Comparison of ENCODE assay signal across 27 cellular contexts in the genomic region with DNA sequence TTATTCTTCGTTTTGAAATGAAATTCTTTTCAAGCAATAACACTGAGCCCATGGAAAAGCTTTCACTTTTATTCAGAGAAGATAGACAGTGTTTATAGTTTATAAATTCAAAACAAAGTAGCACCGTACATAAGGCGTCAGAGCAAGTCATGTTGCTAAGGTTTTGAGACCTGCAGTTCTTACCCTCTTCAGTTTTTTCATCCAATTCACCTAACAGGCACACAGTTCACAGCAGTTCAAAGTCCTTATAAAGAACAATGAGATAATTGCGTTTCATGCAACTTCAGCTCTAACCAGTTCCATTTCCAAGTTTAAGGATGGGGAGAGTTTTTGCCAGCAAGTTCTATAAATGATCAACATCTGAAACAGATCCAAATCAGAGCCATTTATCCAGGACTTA.
DNase-seq lines count a peak whose midpoint lies in the region; ATAC-seq and TF ChIP-seq lines count a peak whose summit lies in the region.
"Had no signal": no experiment of that assay in that cellular context is flagged by ENCODE, and none has a peak within 500 bp of the region (broad histone marks: within the 10 kb centered on the region; RNA-seq: fewer than 3 reads in every experiment).

No MANE protein-coding gene starts in this region.

- no peak overlapping the region for H2AFZ ChIP-seq in trophoblast cell (ENCODE audit: insufficient read depth, low read length, poor library complexity)

- peaks cover 18% of the 10 kb centered on the region for H3K36me3 ChIP-seq in CD8-positive, alpha-beta T cell (ENCODE audit: insufficient read depth, low read length)
- no peaks in the 10 kb centered on the region for H3K36me3 ChIP-seq in trophoblast cell (ENCODE audit: control insufficient read depth in 1 of 2, insufficient read depth in 2 of 2, low read length in 2 of 2)
- H3K36me3 ChIP-seq: heart left ventricle, tibial nerve had no signal

- H4K8ac ChIP-seq in trophoblast cell (ENCODE audit: low read depth, low read length) = no peak overlapping the region

- peak overlapping the region; percentile 57 for H3K27ac Mint-ChIP-seq in activated T-cell treated with anti-CD3 and anti-CD28 coated beads, Interleukin-2, amount 50 U/mL, for 24 hours
- H3K27ac Mint-ChIP-seq in CD8-positive, alpha-beta T cell = peak overlapping the region; percentile 72
- H3K27ac Mint-ChIP-seq in T-cell = peak overlapping the region; percentile 83 to 85
- no peak overlapping the region for H3K27ac Mint-ChIP-seq in stimulated activated naive B cell treated with anti-CD40 and anti-IgM and Interleukin-4, amounts not matched to agents 10 μg/mL and 1 μg/mL and 100 μg/mL, for 72 hours
- H3K27ac Mint-ChIP-seq: activated B cell treated with CpG ODN at 0.5 μM for 24 hours; activated CD4-positive, alpha-beta memory T cell treated with anti-CD3 and anti-CD28 coated beads, Interleukin-2, amount 10 ng/mL, durations not matched to agents 7 days and 5 days; brain; dendritic cell treated with granulocyte-macrophage colony-stimulating factor and Interleukin-4, amounts not matched to agents 40 ng/mL and 50 ng/mL, for 4 days had no signal

- no peaks in the 10 kb centered on the region for H3K79me2 ChIP-seq in trophoblast cell (ENCODE audit: control insufficient read depth, insufficient read depth, low read length, poor library complexity)

- no peak for ATAC-seq in CD8-positive, alpha-beta T cell
- ATAC-seq in T-cell (replicated peaks in 1 of 4) (no peak), left colon (peak; percentile 53)
- no peak for ATAC-seq in stimulated activated naive B cell treated with anti-CD40 and anti-IgM and Interleukin-4, amounts not matched to agents 10 μg/mL and 1 μg/mL and 100 μg/mL, for 72 hours (replicated peaks)
- ATAC-seq: esophagus mucosa, heart left ventricle, left ventricle myocardium superior, sciatic nerve had no signal

- no peak overlapping the region for H3K14ac ChIP-seq in trophoblast cell (ENCODE audit: low read length)

- H3K4me3 Mint-ChIP-seq in activated T-cell treated with anti-CD3 and anti-CD28 coated beads, Interleukin-2, amount 50 U/mL, for 24 hours = no peak overlapping the region
- no peak overlapping the region for H3K4me3 Mint-ChIP-seq in CD8-positive, alpha-beta T cell
- H3K4me3 Mint-ChIP-seq in T-cell = peak overlapping the region in 2 of 3 donors; percentile 29 to 37
- no peak overlapping the region for H3K4me3 Mint-ChIP-seq in stimulated activated naive B cell treated with anti-CD40 and anti-IgM and Interleukin-4, amounts not matched to agents 10 μg/mL and 1 μg/mL and 100 μg/mL, for 72 hours
- H3K4me3 Mint-ChIP-seq: activated B cell treated with CpG ODN at 0.5 μM for 24 hours; activated CD4-positive, alpha-beta memory T cell treated with anti-CD3 and anti-CD28 coated beads, Interleukin-2, amount 10 ng/mL, durations not matched to agents 7 days and 5 days; brain; dendritic cell treated with granulocyte-macrophage colony-stimulating factor and Interleukin-4, amounts not matched to agents 40 ng/mL and 50 ng/mL, for 4 days had no signal

- H3K27me3 Mint-ChIP-seq in activated T-cell treated with anti-CD3 and anti-CD28 coated beads, Interleukin-2, amount 50 U/mL, for 24 hours = no peaks in the 10 kb centered on the region
- no peaks in the 10 kb centered on the region for H3K27me3 Mint-ChIP-seq in CD8-positive, alpha-beta T cell (ENCODE audit: low read depth)
- H3K27me3 Mint-ChIP-seq in T-cell = no peaks in the 10 kb centered on the region
- H3K27me3 Mint-ChIP-seq in stimulated activated naive B cell treated with anti-CD40 and anti-IgM and Interleukin-4, amounts not matched to agents 10 μg/mL and 1 μg/mL and 100 μg/mL, for 72 hours = no peaks in the 10 kb centered on the region
- H3K27me3 Mint-ChIP-seq: activated B cell treated with CpG ODN at 0.5 μM for 24 hours; activated CD4-positive, alpha-beta memory T cell treated with anti-CD3 and anti-CD28 coated beads, Interleukin-2, amount 10 ng/mL, durations not matched to agents 7 days and 5 days; dendritic cell treated with granulocyte-macrophage colony-stimulating factor and Interleukin-4, amounts not matched to agents 40 ng/mL and 50 ng/mL, for 4 days had no signal

- POLR2A ChIA-PET in CD8-positive, alpha-beta T cell (lab: Charles Lee) = no interaction called here
- POLR2A ChIA-PET in T-cell (lab: Charles Lee) = interaction anchor here in 1 of 2 donors (0.6 kb wide), 1 partner anchor 38 kb away, joined by 4 read pairs; no protein-coding TSS in a partner anchor

- no peak overlapping the region for H2BK120ac ChIP-seq in trophoblast cell (ENCODE audit: insufficient read depth, low read length, poor library complexity)

- no peak overlapping the region for H3K9ac ChIP-seq in trophoblast cell (ENCODE audit: low read length)

- intact Hi-C loops in CD8-positive, alpha-beta T cell (cut with DNase I, micrococcal nuclease) = loop anchor here in 1 of 2 experiments (2.0 kb wide), 1 partner anchor 15 kb away; no protein-coding TSS in a partner anchor
- intact Hi-C loops in left colon (cut with DNase I, micrococcal nuclease) = no loop called here

- no peaks in the 10 kb centered on the region for H3K79me1 ChIP-seq in trophoblast cell (ENCODE audit: low read length)

- no peak overlapping the region for H4K91ac ChIP-seq in trophoblast cell (ENCODE audit: low read depth, low read length)

- H2BK12ac ChIP-seq in trophoblast cell (ENCODE audit: low read length) = no peak overlapping the region

- H3K4me1 ChIP-seq in CD8-positive, alpha-beta T cell (ENCODE audit: insufficient read depth, low read length) = peaks cover 29% of the 10 kb centered on the region
- no peaks in the 10 kb centered on the region for H3K4me1 ChIP-seq in trophoblast cell (ENCODE audit: control insufficient read depth in 1 of 2, insufficient read depth in 2 of 2, low read length in 2 of 2)
- H3K4me1 ChIP-seq: Caco-2, heart left ventricle, tibial nerve had no signal

- no CpG with 5 or more reads among the region's 4 CpGs for WGBS in trophoblast cell (ENCODE audit: extremely low coverage, insufficient coverage, insufficient read length)

- no peak for TF ChIP-seq CTCF in CD8-positive, alpha-beta T cell (IDR thresholded peaks at IDR 0.05)

- no peak overlapping the region for H3K4me2 ChIP-seq in trophoblast cell (ENCODE audit: low read length)

- no peak overlapping the region for H2BK5ac ChIP-seq in trophoblast cell (ENCODE audit: low read depth, low read length, poor library complexity)

- H2AK5ac ChIP-seq in trophoblast cell (ENCODE audit: low read length) = no peak overlapping the region

- no peak overlapping the region for H3K27ac ChIP-seq in CD8-positive, alpha-beta T cell (ENCODE audit: low read depth, low read length)
- H3K27ac ChIP-seq in trophoblast cell (ENCODE audit: low read depth, low read length) = no peak overlapping the region
- H3K27ac ChIP-seq: heart left ventricle, tibial nerve had no signal

- H4K12ac ChIP-seq in trophoblast cell (ENCODE audit: low read depth, low read length) = no peak overlapping the region

- no peaks in the 10 kb centered on the region for H3K27me3 ChIP-seq in CD8-positive, alpha-beta T cell (ENCODE audit: insufficient read depth, low read length)
- H3K27me3 ChIP-seq in trophoblast cell (ENCODE audit: insufficient read depth, low read length) = no peaks in the 10 kb centered on the region
- H3K27me3 ChIP-seq: heart left ventricle, tibial nerve had no signal

- CTCF ChIA-PET in CD8-positive, alpha-beta T cell (lab: Charles Lee) = interaction anchor here (0.7 to 1.6 kb wide), 4 partner anchors 22 to 112 kb away, joined by 3 to 4 read pairs (median 4); no protein-coding TSS in a partner anchor
- CTCF ChIA-PET in T-cell (lab: Charles Lee) = interaction anchor here (0.8 to 5.7 kb wide), 5 partner anchors 22 to 114 kb away, joined by 3 to 73 read pairs (median 3); no protein-coding TSS in a partner anchor

- no peaks in the 10 kb centered on the region for H3K9me3 ChIP-seq in CD8-positive, alpha-beta T cell (ENCODE audit: low read length)
- no peaks in the 10 kb centered on the region for H3K9me3 ChIP-seq in trophoblast cell (ENCODE audit: insufficient read depth, low read depth, low read length)
- H3K9me3 ChIP-seq: Caco-2, heart left ventricle, tibial nerve had no signal

- H3K23ac ChIP-seq in trophoblast cell (ENCODE audit: low read length) = no peak overlapping the region

- no peak overlapping the region for H3K4me3 ChIP-seq in CD8-positive, alpha-beta T cell (ENCODE audit: low read depth, low read length)
- no peak overlapping the region for H3K4me3 ChIP-seq in trophoblast cell (ENCODE audit: low read depth, low read length)
- H3K4me3 ChIP-seq: heart left ventricle, tibial nerve had no signal

- no peak for DNase-seq in activated T-cell treated with anti-CD3 and anti-CD28 coated beads, Interleukin-2, amount 50 U/mL, for 24 hours
- DNase-seq in activated T-cell treated with anti-CD3 and anti-CD28 coated beads for 4 hours (no peak), T-cell (no peak), left colon (no peak), NCI-H526 (lab: John Stamatoyannopoulos, UW) (no peak), trophoblast cell (no peak)
- DNase-seq in CD8-positive, alpha-beta T cell = no peak
- no peak for DNase-seq in stimulated activated naive B cell treated with anti-CD40 and anti-IgM and Interleukin-4, amounts not matched to agents 10 μg/mL and 1 μg/mL and 100 μg/mL, for 72 hours
- DNase-seq: activated B cell treated with CpG ODN at 0.5 μM for 24 hours; activated CD4-positive, alpha-beta memory T cell treated with anti-CD3 and anti-CD28 coated beads, Interleukin-2, amount 10 ng/mL, durations not matched to agents 7 days and 5 days; activated gamma-delta T cell; Caco-2; foreskin melanocyte; HCEC 1CT; heart left ventricle; Kasumi-1; left ventricle myocardium superior; NCI-H1436; NCI-H2081 treated with DMSO at 0.1 percent for 48 hours; NCI-H446; NCI-H774; SHP77 treated with DMSO at 0.1 percent for 48 hours had no signal

- peaks cover 56% of the 10 kb centered on the region for H3K4me1 Mint-ChIP-seq in activated T-cell treated with anti-CD3 and anti-CD28 coated beads, Interleukin-2, amount 50 U/mL, for 24 hours (ENCODE audit: low read depth)
- H3K4me1 Mint-ChIP-seq in CD8-positive, alpha-beta T cell (ENCODE audit: low read depth) = peaks cover 68% of the 10 kb centered on the region
- peaks cover 45 to 61% (median 59%) of the 10 kb centered on the region in 3 donors for H3K4me1 Mint-ChIP-seq in T-cell
- H3K4me1 Mint-ChIP-seq in stimulated activated naive B cell treated with anti-CD40 and anti-IgM and Interleukin-4, amounts not matched to agents 10 μg/mL and 1 μg/mL and 100 μg/mL, for 72 hours = peaks cover 6 to 16% of the 10 kb centered on the region in 2 donors

- H3K9me3 Mint-ChIP-seq in activated T-cell treated with anti-CD3 and anti-CD28 coated beads, Interleukin-2, amount 50 U/mL, for 24 hours = no peaks in the 10 kb centered on the region
- H3K9me3 Mint-ChIP-seq in CD8-positive, alpha-beta T cell = no peaks in the 10 kb centered on the region
- peaks cover 0 to 2% (median 0%) of the 10 kb centered on the region in 3 donors for H3K9me3 Mint-ChIP-seq in T-cell
- no peaks in the 10 kb centered on the region for H3K9me3 Mint-ChIP-seq in stimulated activated naive B cell treated with anti-CD40 and anti-IgM and Interleukin-4, amounts not matched to agents 10 μg/mL and 1 μg/mL and 100 μg/mL, for 72 hours
- H3K9me3 Mint-ChIP-seq: activated B cell treated with CpG ODN at 0.5 μM for 24 hours; activated CD4-positive, alpha-beta memory T cell treated with anti-CD3 and anti-CD28 coated beads, Interleukin-2, amount 10 ng/mL, durations not matched to agents 7 days and 5 days; brain; dendritic cell treated with granulocyte-macrophage colony-stimulating factor and Interleukin-4, amounts not matched to agents 40 ng/mL and 50 ng/mL, for 4 days had no signal

- no peak overlapping the region for H3K4ac ChIP-seq in trophoblast cell (ENCODE audit: low read depth, low read length)

- no peak overlapping the region for H3K18ac ChIP-seq in trophoblast cell (ENCODE audit: low read length)

- peaks cover 42% of the 10 kb centered on the region for H3K36me3 Mint-ChIP-seq in activated T-cell treated with anti-CD3 and anti-CD28 coated beads, Interleukin-2, amount 50 U/mL, for 24 hours (ENCODE audit: low read depth)
- peaks cover 56% of the 10 kb centered on the region for H3K36me3 Mint-ChIP-seq in CD8-positive, alpha-beta T cell
- peaks cover 36% of the 10 kb centered on the region for H3K36me3 Mint-ChIP-seq in T-cell
- H3K36me3 Mint-ChIP-seq in stimulated activated naive B cell treated with anti-CD40 and anti-IgM and Interleukin-4, amounts not matched to agents 10 μg/mL and 1 μg/mL and 100 μg/mL, for 72 hours = peaks cover 13 to 20% of the 10 kb centered on the region in 2 donors
- H3K36me3 Mint-ChIP-seq: brain had no signal

Comparison
In these comparisons a context has a peak if more than half of its experiments do, and no peak if none do; other contexts are left out.
1. H3K4me3 Mint-ChIP-seq: peak in T-cell (2 of 3); none in activated T-cell treated with anti-CD3 and anti-CD28 coated beads, Interleukin-2, amount 50 U/mL, for 24 hours (single experiment), CD8-positive, alpha-beta T cell (single experiment) and stimulated activated naive B cell treated with anti-CD40 and anti-IgM and Interleukin-4, amounts not matched to agents 10 μg/mL and 1 μg/mL and 100 μg/mL, for 72 hours (0 of 2).